Comparison of ENCODE assay signal across 8 cellular contexts in the genomic region with DNA sequence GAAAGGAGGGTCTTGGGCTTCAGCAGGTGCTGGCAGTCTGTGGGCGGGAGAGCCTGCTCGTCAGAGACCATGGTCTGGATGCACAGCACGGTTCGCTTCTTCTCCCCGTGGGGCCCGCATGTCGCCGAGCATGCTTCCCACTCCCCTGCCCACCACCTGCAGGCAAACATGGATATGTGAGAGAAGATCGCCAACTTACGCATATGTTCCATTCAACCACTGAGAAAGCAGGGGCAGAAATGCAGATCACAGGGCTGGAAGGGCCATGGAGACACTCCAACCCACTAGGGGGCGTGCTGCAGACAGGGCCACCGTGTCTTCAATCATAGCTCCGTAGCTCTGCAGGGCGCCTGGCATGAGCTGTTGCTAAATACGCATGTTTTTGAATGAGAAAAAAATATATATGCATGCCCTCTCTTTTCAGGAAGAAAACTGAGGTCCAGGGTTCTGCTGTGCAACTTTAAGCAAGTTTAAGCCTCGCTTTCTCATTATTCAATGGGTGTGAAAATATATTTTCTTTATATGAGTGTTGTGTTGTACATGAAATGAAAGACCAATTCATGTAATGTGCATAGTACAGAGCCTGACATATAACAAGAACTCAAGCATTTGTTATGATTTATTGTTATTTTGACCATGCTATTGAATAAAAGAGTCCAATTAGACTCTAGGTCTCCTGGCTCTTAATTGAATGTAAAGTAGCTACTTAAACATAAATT.
DNase-seq lines count a peak whose midpoint lies in the region; TF ChIP-seq lines count a peak whose summit lies in the region.

No MANE protein-coding gene starts in this region.

- CTCF ChIA-PET in activated CD4-positive, alpha-beta T cell treated with anti-CD3 and anti-CD28 coated beads, Interleukin-2, amount 10 ng/mL, durations not matched to agents 7 days and 5 days (lab: Charles Lee) = interaction anchor here (0.6 to 1.7 kb wide), 3 partner anchors 12 to 346 kb away, joined by 3 to 5 read pairs (median 4); no protein-coding TSS in a partner anchor

- DNase-seq in 8988T (peak; percentile 42), GM13977 (ENCODE audit: low spot score) (peak; percentile 27), KBM-7 (peak; percentile 43), fibroblast of villous mesenchyme (ENCODE audit: low read depth) (no peak), ovary (no peak), anterior cingulate cortex (lab: John Stamatoyannopoulos, UW) (no peak)
- peak; percentile 52 for DNase-seq in activated CD4-positive, alpha-beta T cell treated with anti-CD3 and anti-CD28 coated beads, Interleukin-2, amount 10 ng/mL, durations not matched to agents 7 days and 5 days
- peak; percentile 10 for DNase-seq in stimulated activated CD8-positive, alpha-beta memory T cell treated with anti-CD3 and anti-CD28 coated beads, Interleukin-15, amount 100 ng/mL, for 1 hour (ENCODE audit: low read depth)

- no peaks in the 10 kb centered on the region for H3K4me1 ChIP-seq in ovary (ENCODE audit: insufficient read depth)

- TF ChIP-seq EP300 in ovary (IDR thresholded peaks at IDR 0.05) = no peak

- H3K27ac ChIP-seq in ovary = no peak overlapping the region

- TF ChIP-seq CTCF in GM13977 (IDR thresholded peaks at IDR 0.05; ENCODE audit: extremely low read depth, insufficient read depth, missing control alignments) (peak; percentile 65), fibroblast of villous mesenchyme (IDR thresholded peaks at IDR 0.05; ENCODE audit: insufficient read depth, low read depth, low read length) (peak; percentile 53), ovary (IDR thresholded peaks at IDR 0.05) (no peak)

- H3K36me3 Mint-ChIP-seq in activated CD4-positive, alpha-beta T cell treated with anti-CD3 and anti-CD28 coated beads, Interleukin-2, amount 10 ng/mL, durations not matched to agents 7 days and 5 days (ENCODE audit: low read depth) = no peaks in the 10 kb centered on the region

- POLR2A ChIA-PET in activated CD4-positive, alpha-beta T cell treated with anti-CD3 and anti-CD28 coated beads, Interleukin-2, amount 10 ng/mL, durations not matched to agents 7 days and 5 days (lab: Charles Lee) = no interaction called here

- intact Hi-C loops in ovary (cut with DNase I) = no loop called here

- no peak overlapping the region for H3K4me3 ChIP-seq in fibroblast of villous mesenchyme (ENCODE audit: low read depth, low read length)
- H3K4me3 ChIP-seq in ovary = no peak overlapping the region

- 84 to 88% (median 86%) methylated on average over 16 of the region's 16 CpGs for WGBS in ovary, 3 donors

- H3K4me1 Mint-ChIP-seq in activated CD4-positive, alpha-beta T cell treated with anti-CD3 and anti-CD28 coated beads, Interleukin-2, amount 10 ng/mL, durations not matched to agents 7 days and 5 days = no peaks in the 10 kb centered on the region

- no peak overlapping the region for H3K4me3 Mint-ChIP-seq in activated CD4-positive, alpha-beta T cell treated with anti-CD3 and anti-CD28 coated beads, Interleukin-2, amount 10 ng/mL, durations not matched to agents 7 days and 5 days

- H3K27me3 Mint-ChIP-seq in activated CD4-positive, alpha-beta T cell treated with anti-CD3 and anti-CD28 coated beads, Interleukin-2, amount 10 ng/mL, durations not matched to agents 7 days and 5 days = peaks cover 2% of the 10 kb centered on the region

- TF ChIP-seq POLR2A in ovary (IDR thresholded peaks at IDR 0.05) = no peak

- no peak overlapping the region for H3K27ac Mint-ChIP-seq in activated CD4-positive, alpha-beta T cell treated with anti-CD3 and anti-CD28 coated beads, Interleukin-2, amount 10 ng/mL, durations not matched to agents 7 days and 5 days

- H3K9me3 ChIP-seq in ovary = no peaks in the 10 kb centered on the region

- H3K27me3 ChIP-seq in ovary = no peaks in the 10 kb centered on the region

- no peaks in the 10 kb centered on the region for H3K36me3 ChIP-seq in ovary

- H3K9me3 Mint-ChIP-seq in activated CD4-positive, alpha-beta T cell treated with anti-CD3 and anti-CD28 coated beads, Interleukin-2, amount 10 ng/mL, durations not matched to agents 7 days and 5 days = no peaks in the 10 kb centered on the region

- in situ Hi-C loops in GM13977 (cut with MboI; ENCODE audit: low pct_unique_long_range_greater_than_20kb, low sequenced_read_pairs, unreplicated experiment) (no loop called here), KBM-7 (cut with MboI; ENCODE audit: low pct_unique_long_range_greater_than_20kb, low sequenced_read_pairs) (no loop called here)

Comparison
In these comparisons a context has a peak if more than half of its experiments do, and no peak if none do; other contexts are left out.
1. DNase-seq: peak in 8988T (single experiment), GM13977 (single experiment), KBM-7 (single experiment), activated CD4-positive, alpha-beta T cell treated with anti-CD3 and anti-CD28 coated beads, Interleukin-2, amount 10 ng/mL, durations not matched to agents 7 days and 5 days (single experiment) and stimulated activated CD8-positive, alpha-beta memory T cell treated with anti-CD3 and anti-CD28 coated beads, Interleukin-15, amount 100 ng/mL, for 1 hour (single experiment); none in fibroblast of villous mesenchyme (single experiment), ovary (0 of 5) and anterior cingulate cortex (0 of 58).
2. CTCF ChIP-seq: peak in GM13977 (single experiment) and fibroblast of villous mesenchyme (single experiment); none in ovary (0 of 3).